Comparison of ENCODE assay signal across 27 cellular contexts in genomic region chr10:100222529-100222928, GRCh38.
"Had no signal": no experiment of that assay in that cellular context is flagged by ENCODE, and none has a peak within 500 bp of the region (broad histone marks: within the 10 kb centered on the region; RNA-seq: fewer than 3 reads in every experiment).

No MANE protein-coding gene starts in this region.

- H3K9me3 ChIP-seq: colonic mucosa, esophagus squamous epithelium, gastrocnemius medialis, heart right ventricle, left lung, lower lobe of right lung, mucosa of descending colon had no signal

- DNase-seq: colonic mucosa; cortex of kidney; effector CD8-positive, alpha-beta T cell; effector memory CD8-positive, alpha-beta T cell; endodermal cell; erythroblast; esophagus squamous epithelium; foreskin fibroblast; foreskin melanocyte; gastrocnemius medialis; glutamatergic neuron; head of caudate nucleus; heart right ventricle; hippocampal formation; left cardiac atrium; left lung; left ventricle myocardium superior; lower lobe of right lung; mesenchymal stem cell; mucosa of descending colon had no signal

- H3K4me3 ChIP-seq: colonic mucosa, esophagus squamous epithelium, gastrocnemius medialis, heart right ventricle, left lung, lower lobe of right lung, mucosa of descending colon had no signal

- H3K27me3 Mint-ChIP-seq: dendritic cell treated with granulocyte-macrophage colony-stimulating factor and Interleukin-4, amounts not matched to agents 40 ng/mL and 50 ng/mL, for 4 days; effector memory CD8-positive, alpha-beta T cell had no signal

- H3K4me1 Mint-ChIP-seq: endodermal cell had no signal

- FAIRE-seq: endometrium, islet of Langerhans, keratinocyte had no signal

- H3K4me1 ChIP-seq: colonic mucosa, left lung had no signal

- H3K27me3 ChIP-seq: colonic mucosa, esophagus squamous epithelium, gastrocnemius medialis, heart right ventricle, left lung had no signal

- ATAC-seq: effector memory CD8-positive, alpha-beta T cell; esophagus mucosa; gastrocnemius medialis; heart right ventricle; left cardiac atrium; left lung; left ventricle myocardium superior; lower lobe of right lung; mucosa of descending colon had no signal

- H3K27ac Mint-ChIP-seq: dendritic cell treated with granulocyte-macrophage colony-stimulating factor and Interleukin-4, amounts not matched to agents 40 ng/mL and 50 ng/mL, for 4 days; effector memory CD8-positive, alpha-beta T cell; endodermal cell; mesothelial cell of epicardium had no signal

- H3K9me3 Mint-ChIP-seq: dendritic cell treated with granulocyte-macrophage colony-stimulating factor and Interleukin-4, amounts not matched to agents 40 ng/mL and 50 ng/mL, for 4 days; effector memory CD8-positive, alpha-beta T cell; endodermal cell; mesothelial cell of epicardium had no signal

- H3K27ac ChIP-seq: colonic mucosa, epithelial cell of prostate, esophagus squamous epithelium, gastrocnemius medialis, heart right ventricle, left lung, lower lobe of right lung had no signal

- H3K4me3 Mint-ChIP-seq: dendritic cell treated with granulocyte-macrophage colony-stimulating factor and Interleukin-4, amounts not matched to agents 40 ng/mL and 50 ng/mL, for 4 days; effector memory CD8-positive, alpha-beta T cell; endodermal cell; mesothelial cell of epicardium had no signal
